Comparison of ENCODE assay signal across 1 cellular context in genomic region chr13:99956473-99957349, GRCh38.
TF ChIP-seq lines count a peak whose summit lies in the region.

No MANE protein-coding gene starts in this region.

TF ChIP-seq in HepG2, 621 proteins besides CTCF, POLR2A, EP300 and RAD21 (continued from another document and continues in another):
- no peak for TF ChIP-seq CREBL2 (CRISPR knock-in tag; IDR thresholded peaks at IDR 0.05; ENCODE audit: borderline replicate concordance)
- TF ChIP-seq AHDC1 (CRISPR knock-in tag; IDR thresholded peaks at IDR 0.05; ENCODE audit: borderline replicate concordance): peak; percentile 51; the same call in 1 of the 2 replicates
- TF ChIP-seq HNF1A (IDR thresholded peaks at IDR 0.05; ENCODE audit: low read depth): no peak
- TF ChIP-seq HNF1A (CRISPR knock-in tag; IDR thresholded peaks at IDR 0.05; ENCODE audit: borderline replicate concordance): no peak
- TF ChIP-seq ZNF503 (CRISPR knock-in tag; IDR thresholded peaks at IDR 0.05): peak; percentile 86
- TF ChIP-seq MBD4 (IDR thresholded peaks at IDR 0.05; ENCODE audit: borderline replicate concordance, low read length): no peak
- no peak for TF ChIP-seq HNRNPL (IDR thresholded peaks at IDR 0.05; ENCODE audit: low read depth, low read length)
- no peak for TF ChIP-seq NR2C2 (CRISPR knock-in tag; IDR thresholded peaks at IDR 0.05; ENCODE audit: borderline replicate concordance)
- TF ChIP-seq RFXANK (CRISPR knock-in tag; IDR thresholded peaks at IDR 0.05): no peak
- 0 out of 2 replicates have a peak, but pooled peaks have one; percentile 36 for TF ChIP-seq ZNF558 (CRISPR knock-in tag; IDR thresholded peaks at IDR 0.05; ENCODE audit: borderline replicate concordance)
- no peak for TF ChIP-seq HNRNPH1 (optimal IDR thresholded peaks at IDR 0.05; ENCODE audit: low read depth, low read length)
- TF ChIP-seq ZNF841 (CRISPR knock-in tag; IDR thresholded peaks at IDR 0.05; ENCODE audit: borderline replicate concordance): no peak
- TF ChIP-seq ZNF441 (CRISPR knock-in tag; IDR thresholded peaks at IDR 0.05; ENCODE audit: borderline replicate concordance): 0 out of 2 replicates have a peak, but pooled peaks have one; percentile 55
- TF ChIP-seq TCF7L2 (IDR thresholded peaks at IDR 0.05; ENCODE audit: low read depth, low read length): no peak
- TF ChIP-seq ZNF781 (CRISPR knock-in tag; IDR thresholded peaks at IDR 0.05; ENCODE audit: borderline replicate concordance, not compliant biosample characterization): no peak
- no peak for TF ChIP-seq ZNF577 (CRISPR knock-in tag; IDR thresholded peaks at IDR 0.05; ENCODE audit: borderline replicate concordance, low read depth)
- peak; percentile 52 for TF ChIP-seq UBTF (CRISPR knock-in tag; IDR thresholded peaks at IDR 0.05)
- TF ChIP-seq HNF4G (IDR thresholded peaks at IDR 0.05; ENCODE audit: borderline replicate concordance, low read depth, low read length): peak; percentile 39; the same call in 1 of the 2 replicates
- TF ChIP-seq HNF4G (CRISPR knock-in tag; IDR thresholded peaks at IDR 0.05; ENCODE audit: borderline replicate concordance, low read depth): no peak
- peak; percentile 76; the same call in 1 of the 2 replicates for TF ChIP-seq NFIC (IDR thresholded peaks at IDR 0.05; ENCODE audit: low read length)
- TF ChIP-seq KLF13 (CRISPR knock-in tag; IDR thresholded peaks at IDR 0.05): no peak
- TF ChIP-seq CBFB (CRISPR knock-in tag; IDR thresholded peaks at IDR 0.05): no peak
- no peak for TF ChIP-seq ZNF318 (CRISPR knock-in tag; IDR thresholded peaks at IDR 0.05)
- TF ChIP-seq PAWR (CRISPR knock-in tag; IDR thresholded peaks at IDR 0.05; ENCODE audit: borderline replicate concordance): no peak
